ENCODE assay signal across 8 cellular contexts in genomic region chr17:81309140-81309858, GRCh38. TPM values are rescaled to one million over a fixed set of nuclear protein-coding genes. Genes with fewer than 3 reads are reported as not detected.
DNase-seq lines count a peak whose midpoint lies in the region; ATAC-seq and TF ChIP-seq lines count a peak whose summit lies in the region.

No MANE protein-coding gene starts in this region.

- H3K27me3 ChIP-seq in adipocyte (replicated peaks; ENCODE audit: control insufficient read depth, insufficient read depth, low read length) (no peaks in the 10 kb centered on the region), heart right ventricle (no peaks in the 10 kb centered on the region)

- 4 to 7% methylated on average over 22 of the region's 22 CpGs for WGBS in heart right ventricle, 2 donors

- no peaks in the 10 kb centered on the region for H3K36me3 ChIP-seq in adipocyte (ENCODE audit: control insufficient read depth, insufficient read depth, low read length, severe bottlenecking)
- no peaks in the 10 kb centered on the region for H3K36me3 ChIP-seq in heart right ventricle

- TF ChIP-seq POLR2A in NB4 (IDR thresholded peaks at IDR 0.05; ENCODE audit: extremely low read depth, insufficient read length), result no peak

- H3K4me3 ChIP-seq in NB4 (ENCODE audit: low read depth, low read length) (no peak overlapping the region), adipocyte (ENCODE audit: low read length) (peak overlapping the region; percentile 74), heart right ventricle (peak overlapping the region in 9 of 10 donors; percentile 31 to 56 (median 51))

- intact Hi-C loops in heart right ventricle (cut with DNase I), result loop anchor here in 1 of 10 donors (1.0 to 5.0 kb wide), 2 partner anchors 14 to 83 kb away; partner anchors contain the start of gene SLC38A10

- TF ChIP-seq CTCF in NB4 (IDR thresholded peaks at IDR 0.05; ENCODE audit: low read depth, low read length) (peak; percentile 28), heart right ventricle (IDR thresholded peaks at IDR 0.05) (peak in 8 of 9 donors; percentile 27 to 68 (median 54))

- H3K27ac ChIP-seq in heart right ventricle, result peak overlapping the region; percentile 60 to 90 (median 82)

- H3K9ac ChIP-seq in adipocyte (ENCODE audit: low read length), result peak overlapping the region; percentile 82

- DNase-seq in activated CD4-positive, CD25-positive, alpha-beta regulatory T cell (lab: John Stamatoyannopoulos, UW), result no peak
- DNase-seq in NB4 (ENCODE audit: low read depth) (peak; percentile 75), adipocyte (ENCODE audit: low read depth) (peak; percentile 81), heart right ventricle (peak; percentile 92 to 93), pons (ENCODE audit: low spot score) (peak; percentile 57)

- peaks cover 13% of the 10 kb centered on the region for H3K4me1 ChIP-seq in adipocyte (ENCODE audit: control insufficient read depth, insufficient read depth, low read length)
- H3K4me1 ChIP-seq in heart right ventricle, result peaks cover 12 to 33% (median 21%) of the 10 kb centered on the region in 9 donors

- H3K9me3 ChIP-seq in adipocyte (ENCODE audit: control insufficient read depth, low read length) (no peaks in the 10 kb centered on the region), heart right ventricle (no peaks in the 10 kb centered on the region)

- ATAC-seq in activated CD4-positive, CD25-positive, alpha-beta regulatory T cell treated with anti-CD3 and anti-CD28 coated beads, Interleukin-2, amount 50 U/mL, for 24 hours, result peak; percentile 55 to 70
- ATAC-seq in heart right ventricle (peak; percentile 87 to 96 (median 94)), HG03097 (IDR thresholded peaks at IDR 0.05; ENCODE audit: low FRiP score, unreplicated experiment) (no peak), HG02642 (IDR thresholded peaks at IDR 0.05; ENCODE audit: poor library complexity, unreplicated experiment) (no peak)

RNA-seq across cellular contexts. Expression of gene SLC38A10, which starts 14.2 kb away (rescaled TPM):
- total RNA-seq in heart right ventricle, result 10 to 100 TPM; 27.8 to 50.0 (median 37.9) TPM
- 10 to 100 TPM; 56.0 to 56.2 TPM for polyA plus RNA-seq in heart right ventricle

Comparison
In these comparisons a context has a peak if more than half of its experiments do, and no peak if none do; other contexts are left out.
1. ATAC-seq: peak in activated CD4-positive, CD25-positive, alpha-beta regulatory T cell treated with anti-CD3 and anti-CD28 coated beads, Interleukin-2, amount 50 U/mL, for 24 hours (2 of 2) and heart right ventricle (8 of 8); none in HG03097 (single experiment) and HG02642 (single experiment).
2. DNase-seq: peak in NB4 (single experiment), adipocyte (single experiment), heart right ventricle (2 of 2) and pons (single experiment); none in activated CD4-positive, CD25-positive, alpha-beta regulatory T cell (0 of 4).